ENCODE assay signal across 10 cellular contexts in the genomic region with DNA sequence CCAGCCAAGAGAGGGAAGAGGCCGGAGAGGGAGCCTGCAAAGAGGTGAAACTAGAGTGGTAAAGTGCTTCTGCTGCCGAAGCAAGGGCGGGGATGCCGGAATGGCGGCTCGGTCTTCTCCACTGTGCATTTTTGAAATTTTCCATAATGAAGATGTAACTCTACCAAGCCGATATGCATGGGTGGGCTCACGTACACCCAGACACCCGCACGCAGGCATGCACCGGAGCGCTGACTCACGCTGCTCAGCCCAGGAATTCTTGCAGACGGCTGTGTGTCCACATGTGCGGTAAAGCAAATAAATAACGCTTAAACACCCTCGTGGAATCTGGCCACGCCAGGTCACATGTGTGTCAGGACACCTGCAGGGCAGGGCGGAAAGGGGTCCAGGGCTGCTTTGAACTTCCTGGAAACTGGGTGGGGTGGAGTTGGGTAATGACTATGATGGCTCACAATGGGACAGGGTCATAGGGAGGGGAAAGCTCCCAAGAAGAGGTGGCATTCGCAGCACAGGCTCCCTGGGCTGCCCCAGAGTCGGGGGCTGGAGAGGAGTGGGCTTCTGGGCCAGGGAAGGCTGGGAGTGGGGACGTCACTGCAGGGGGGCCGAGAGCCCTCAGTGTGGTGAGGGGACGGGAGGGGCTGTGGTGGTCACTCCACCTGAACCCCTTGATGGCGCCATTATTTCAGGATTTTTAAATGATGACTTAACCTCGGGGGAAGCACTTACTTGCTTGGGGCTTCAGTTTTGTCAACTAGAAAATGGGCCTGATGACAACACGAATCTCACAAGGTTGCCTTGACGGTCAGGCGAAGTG.
DNase-seq lines count a peak whose midpoint lies in the region; ATAC-seq and TF ChIP-seq lines count a peak whose summit lies in the region.
"Had no signal": no experiment of that assay in that cellular context is flagged by ENCODE, and none has a peak within 500 bp of the region (broad histone marks: within the 10 kb centered on the region; RNA-seq: fewer than 3 reads in every experiment).

No MANE protein-coding gene starts in this region.

- POLR2A ChIA-PET in AG04449 (lab: Yijun Ruan, JAX): interaction anchor here (1.5 to 1.8 kb wide), 2 partner anchors 14 to 55 kb away, joined by 5 to 7 read pairs; no protein-coding TSS in a partner anchor

- peaks cover 15% of the 10 kb centered on the region for H3K4me1 Mint-ChIP-seq in mesothelial cell of epicardium
- H3K4me1 Mint-ChIP-seq: activated naive CD4-positive, alpha-beta T cell treated with anti-CD3 and anti-CD28 coated beads, Interleukin-2, amount 50 U/mL, for 24 hours; natural killer cell had no signal

- peak overlapping the region; percentile 85 for H3K27ac Mint-ChIP-seq in mesothelial cell of epicardium
- H3K27ac Mint-ChIP-seq: activated naive CD4-positive, alpha-beta T cell treated with anti-CD3 and anti-CD28 coated beads, Interleukin-2, amount 50 U/mL, for 24 hours; natural killer cell had no signal

- in situ Hi-C loops in brain microvascular endothelial cell (cut with HindIII; ENCODE audit: low pct_ligation_motif_present, low sequenced_read_pairs): no loop called here

- peak; percentile 72 for DNase-seq in AG04449 (ENCODE audit: low read depth, low spot score)
- DNase-seq in HS-5 (ENCODE audit: low read depth): peak; percentile 93
- peak; percentile 83 for DNase-seq in brain microvascular endothelial cell
- peak in 1 of 2 experiments; percentile 61 for DNase-seq in mesothelial cell of epicardium (ENCODE audit: low spot score in 2 of 2, unreplicated experiment in 2 of 2)
- no peak for DNase-seq in NCI-H446 treated with DMSO at 0.1 percent for 48 hours (lab: John Stamatoyannopoulos, UW)
- DNase-seq in body of pancreas: no peak
- no peak for DNase-seq in erythroblast (lab: John Stamatoyannopoulos, UW)
- no peak for DNase-seq in activated gamma-delta T cell (lab: John Stamatoyannopoulos, UW)
- DNase-seq: natural killer cell had no signal

- H3K9me3 ChIP-seq in body of pancreas: no peaks in the 10 kb centered on the region

- intact Hi-C loops in body of pancreas (cut with DNase I): no loop called here

- no peak for ATAC-seq in body of pancreas
- ATAC-seq: natural killer cell had no signal

- H3K4me3 ChIP-seq in AG04449 (ENCODE audit: low read depth, low read length): no peak overlapping the region; the same call in 1 of the 2 replicates
- H3K4me3 ChIP-seq in brain microvascular endothelial cell (ENCODE audit: low read depth, low read length): no peak overlapping the region
- H3K4me3 ChIP-seq in body of pancreas: no peak overlapping the region

- H3K4me1 ChIP-seq in body of pancreas: peaks cover 4% of the 10 kb centered on the region

- TF ChIP-seq CTCF in AG04449 (IDR thresholded peaks at IDR 0.05; ENCODE audit: insufficient read depth, low read length, missing control alignments): no peak
- no peak for TF ChIP-seq CTCF in brain microvascular endothelial cell (IDR thresholded peaks at IDR 0.05; ENCODE audit: low read depth, low read length, missing control alignments)
- no peak for TF ChIP-seq CTCF in mesothelial cell of epicardium (IDR thresholded peaks at IDR 0.05; ENCODE audit: unreplicated experiment)
- TF ChIP-seq CTCF in body of pancreas (IDR thresholded peaks at IDR 0.05): no peak

- peak overlapping the region; percentile 31 for H3K4me3 Mint-ChIP-seq in mesothelial cell of epicardium
- H3K4me3 Mint-ChIP-seq: activated naive CD4-positive, alpha-beta T cell treated with anti-CD3 and anti-CD28 coated beads, Interleukin-2, amount 50 U/mL, for 24 hours; natural killer cell had no signal

- H3K27me3 ChIP-seq in brain microvascular endothelial cell (replicated peaks) (no peaks in the 10 kb centered on the region), body of pancreas (no peaks in the 10 kb centered on the region)

- 56 to 75% methylated on average over 21 to 29 of the region's 29 CpGs for WGBS in body of pancreas, 2 donors

- H3K36me3 Mint-ChIP-seq in mesothelial cell of epicardium: no peaks in the 10 kb centered on the region
- H3K36me3 Mint-ChIP-seq: activated naive CD4-positive, alpha-beta T cell treated with anti-CD3 and anti-CD28 coated beads, Interleukin-2, amount 50 U/mL, for 24 hours; natural killer cell had no signal

- H3K27ac ChIP-seq in brain microvascular endothelial cell: no peak overlapping the region
- H3K27ac ChIP-seq in body of pancreas: no peak overlapping the region

- no peaks in the 10 kb centered on the region for H3K9me3 Mint-ChIP-seq in mesothelial cell of epicardium
- H3K9me3 Mint-ChIP-seq: activated naive CD4-positive, alpha-beta T cell treated with anti-CD3 and anti-CD28 coated beads, Interleukin-2, amount 50 U/mL, for 24 hours; natural killer cell had no signal

- H3K36me3 ChIP-seq in brain microvascular endothelial cell (replicated peaks) (no peaks in the 10 kb centered on the region), body of pancreas (replicated peaks in 1 of 2; ENCODE audit: insufficient read depth in 1 of 2, low read depth in 2 of 2) (no peaks in the 10 kb centered on the region)

- TF ChIP-seq POLR2A in body of pancreas (IDR thresholded peaks at IDR 0.05) (no peak), erythroblast (IDR thresholded peaks at IDR 0.05; ENCODE audit: low read length) (no peak)

- CTCF ChIA-PET in AG04449 (lab: Yijun Ruan, JAX): no interaction called here

- peaks cover 29% of the 10 kb centered on the region for H3K27me3 Mint-ChIP-seq in mesothelial cell of epicardium (ENCODE audit: low read depth)
- H3K27me3 Mint-ChIP-seq: activated naive CD4-positive, alpha-beta T cell treated with anti-CD3 and anti-CD28 coated beads, Interleukin-2, amount 50 U/mL, for 24 hours had no signal

Comparison
In these comparisons a context has a peak if more than half of its experiments do, and no peak if none do; other contexts are left out.
1. DNase-seq: peak in AG04449 (single experiment), HS-5 (single experiment) and brain microvascular endothelial cell (single experiment); none in NCI-H446 treated with DMSO at 0.1 percent for 48 hours (single experiment), body of pancreas (0 of 4), erythroblast (0 of 2) and activated gamma-delta T cell (single experiment).